In the genomic region with DNA sequence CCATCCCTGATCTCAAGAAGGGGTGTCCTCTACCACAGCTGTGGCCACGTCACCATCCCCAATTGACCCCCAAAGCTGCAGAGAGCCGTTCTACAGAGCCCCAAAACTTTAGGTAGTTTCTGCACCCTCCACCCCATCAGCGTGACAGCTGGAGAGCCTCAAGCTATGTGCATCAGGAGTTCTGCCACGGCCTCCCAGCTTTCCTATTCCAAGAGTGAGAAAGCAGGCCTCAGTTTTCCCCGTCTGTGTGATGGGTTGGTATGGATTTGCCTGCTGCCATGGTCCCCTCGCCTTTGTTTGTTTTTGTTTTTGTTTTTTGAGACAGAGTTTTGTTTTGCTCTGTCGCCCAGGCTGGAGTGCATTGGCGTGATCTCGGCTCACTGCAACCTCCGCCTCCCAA, we compare ENCODE assay signal across 1 cellular context.
TF ChIP-seq lines count a peak whose summit lies in the region.

No MANE protein-coding gene starts in this region.

TF ChIP-seq in endothelial cell of umbilical vein, 7 proteins besides CTCF, POLR2A, EP300 and RAD21:
- TF ChIP-seq JUN (IDR thresholded peaks at IDR 0.05; ENCODE audit: borderline replicate concordance, insufficient read depth, insufficient read length, low read depth) (no peak), GATA2 (IDR thresholded peaks at IDR 0.05; ENCODE audit: insufficient read depth, insufficient read length, low read depth, low read length) (no peak), EZH2 (IDR thresholded peaks at IDR 0.05; ENCODE audit: borderline replicate concordance, low read depth, low read length, severe bottlenecking) (no peak), POLR2AphosphoS5 (IDR thresholded peaks at IDR 0.05; ENCODE audit: insufficient read depth, low read depth, low read length) (no peak), FOS (IDR thresholded peaks at IDR 0.05; ENCODE audit: borderline replicate concordance, insufficient read depth, low read length) (no peak)
- TF ChIP-seq, protein P1, sequence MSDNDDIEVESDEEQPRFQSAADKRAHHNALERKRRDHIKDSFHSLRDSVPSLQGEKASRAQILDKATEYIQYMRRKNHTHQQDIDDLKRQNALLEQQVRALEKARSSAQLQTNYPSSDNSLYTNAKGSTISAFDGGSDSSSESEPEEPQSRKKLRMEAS (IDR thresholded peaks at IDR 0.05; ENCODE audit: insufficient read depth, insufficient read length): no peak
